Comparison of ENCODE assay signal across 16 cellular contexts in the genomic region with DNA sequence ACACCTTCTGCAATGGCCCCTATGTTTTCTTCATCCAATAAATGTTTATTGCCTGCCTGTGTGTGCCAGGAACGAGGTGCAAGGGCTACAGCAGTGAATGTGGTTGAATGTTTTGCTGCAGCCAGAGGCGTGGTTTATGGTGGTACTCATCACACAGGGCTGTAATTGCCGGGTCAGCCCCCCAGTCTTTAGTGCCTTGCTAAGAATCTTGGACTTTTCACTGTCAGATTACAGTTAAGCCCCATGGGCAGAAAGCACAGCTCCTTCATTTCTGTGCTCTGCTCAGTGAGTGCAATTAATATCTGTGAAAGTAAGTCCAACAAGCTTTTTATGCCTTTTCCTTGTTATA.
"Had no signal": no experiment of that assay in that cellular context is flagged by ENCODE, and none has a peak within 500 bp of the region (broad histone marks: within the 10 kb centered on the region; RNA-seq: fewer than 3 reads in every experiment).

No MANE protein-coding gene starts in this region.

- DNase-seq: activated B cell treated with CpG ODN at 0.5 μM for 24 hours; activated CD4-positive, alpha-beta T cell treated with anti-CD3 and anti-CD28 coated beads, Interleukin-2, amount 10 ng/mL, durations not matched to agents 24 days and 14 days; activated naive CD4-positive, alpha-beta T cell treated with anti-CD3 and anti-CD28 coated beads, Interleukin-2, amount 50 U/mL, for 16 hours; activated T-cell treated with anti-CD3 and anti-CD28 coated beads for 4 hours; adrenal gland; body of pancreas; cerebellar nuclear complex; immature natural killer cell; lower lobe of right lung; naive thymus-derived CD8-positive, alpha-beta T cell; stimulated activated CD4-positive, alpha-beta T cell treated with anti-CD3 and anti-CD28 coated beads, Interleukin-4, amount 100 ng/mL, for 24 hours; T-cell had no signal

- H3K27me3 Mint-ChIP-seq: activated B cell treated with CpG ODN at 0.5 μM for 24 hours; activated CD4-positive, alpha-beta T cell treated with anti-CD3 and anti-CD28 coated beads, Interleukin-2, amount 10 ng/mL, durations not matched to agents 24 days and 14 days; activated T-helper 17 cell treated with anti-CD3 and anti-CD28 coated beads, Interleukin-2, amount 50 U/mL, for 72 hours; naive thymus-derived CD8-positive, alpha-beta T cell; stimulated activated naive CD8-positive, alpha-beta T cell treated with anti-CD3 and anti-CD28 coated beads, Interleukin-15, Interleukin-2, amounts not matched to agents 100 ng/mL and 50 ng/mL, for 24 hours; T-cell had no signal

- H3K9me3 ChIP-seq: adrenal gland, body of pancreas, lower lobe of right lung, thoracic aorta had no signal

- H3K27ac ChIP-seq: adrenal gland, body of pancreas, lower lobe of right lung, thoracic aorta had no signal

- H3K27ac Mint-ChIP-seq: activated B cell treated with CpG ODN at 0.5 μM for 24 hours; activated CD4-positive, alpha-beta T cell treated with anti-CD3 and anti-CD28 coated beads, Interleukin-2, amount 10 ng/mL, durations not matched to agents 24 days and 14 days; activated T-helper 17 cell treated with anti-CD3 and anti-CD28 coated beads, Interleukin-2, amount 50 U/mL, for 72 hours; immature natural killer cell; mesothelial cell of epicardium; stimulated activated naive CD8-positive, alpha-beta T cell treated with anti-CD3 and anti-CD28 coated beads, Interleukin-15, Interleukin-2, amounts not matched to agents 100 ng/mL and 50 ng/mL, for 24 hours; T-cell had no signal

- H3K27me3 ChIP-seq: adrenal gland, body of pancreas had no signal

- H3K4me1 Mint-ChIP-seq: activated B cell treated with CpG ODN at 0.5 μM for 24 hours; activated T-helper 17 cell treated with anti-CD3 and anti-CD28 coated beads, Interleukin-2, amount 50 U/mL, for 72 hours had no signal

- ATAC-seq: activated T-helper 17 cell treated with anti-CD3 and anti-CD28 coated beads, Interleukin-2, amount 50 U/mL, for 72 hours; body of pancreas; naive thymus-derived CD8-positive, alpha-beta T cell; T-cell had no signal

- H3K9me3 Mint-ChIP-seq: activated B cell treated with CpG ODN at 0.5 μM for 24 hours; activated CD4-positive, alpha-beta T cell treated with anti-CD3 and anti-CD28 coated beads, Interleukin-2, amount 10 ng/mL, durations not matched to agents 24 days and 14 days; activated T-helper 17 cell treated with anti-CD3 and anti-CD28 coated beads, Interleukin-2, amount 50 U/mL, for 72 hours; immature natural killer cell; mesothelial cell of epicardium; naive thymus-derived CD8-positive, alpha-beta T cell; stimulated activated naive CD8-positive, alpha-beta T cell treated with anti-CD3 and anti-CD28 coated beads, Interleukin-15, Interleukin-2, amounts not matched to agents 100 ng/mL and 50 ng/mL, for 24 hours; T-cell had no signal

- H3K4me1 ChIP-seq: body of pancreas, lower lobe of right lung had no signal

- H3K4me3 ChIP-seq: adrenal gland, body of pancreas, lower lobe of right lung, thoracic aorta had no signal

- H3K4me3 Mint-ChIP-seq: activated B cell treated with CpG ODN at 0.5 μM for 24 hours; activated CD4-positive, alpha-beta T cell treated with anti-CD3 and anti-CD28 coated beads, Interleukin-2, amount 10 ng/mL, durations not matched to agents 24 days and 14 days; activated T-helper 17 cell treated with anti-CD3 and anti-CD28 coated beads, Interleukin-2, amount 50 U/mL, for 72 hours; immature natural killer cell; mesothelial cell of epicardium; naive thymus-derived CD8-positive, alpha-beta T cell; stimulated activated naive CD8-positive, alpha-beta T cell treated with anti-CD3 and anti-CD28 coated beads, Interleukin-15, Interleukin-2, amounts not matched to agents 100 ng/mL and 50 ng/mL, for 24 hours; T-cell had no signal
